Comparison of ENCODE assay signal across 8 cellular contexts in genomic region chr16:66324785-66325184, GRCh38.
A peak's percentile ranks its signal among the peaks of the same experiment; 100 is the strongest.
DNase-seq lines count a peak whose midpoint lies in the region; ATAC-seq and TF ChIP-seq lines count a peak whose summit lies in the region.

No MANE protein-coding gene starts in this region.

- no peaks in the 10 kb centered on the region for H3K27me3 ChIP-seq in Loucy (ENCODE audit: insufficient read depth, low read length, poor library complexity, severe bottlenecking)

- no peaks in the 10 kb centered on the region for H3K9me3 ChIP-seq in Loucy (ENCODE audit: insufficient read depth, low read depth, low read length)

- no peaks in the 10 kb centered on the region for H3K4me1 ChIP-seq in Loucy (ENCODE audit: insufficient read depth, low read length, poor library complexity, severe bottlenecking)

- H3K4me3 ChIP-seq in Loucy (ENCODE audit: low read length, poor library complexity, severe bottlenecking): no peak overlapping the region

- ATAC-seq in HG02588 (IDR thresholded peaks at IDR 0.05; ENCODE audit: unreplicated experiment): no peak

- no peaks in the 10 kb centered on the region for H3K36me3 ChIP-seq in Loucy (ENCODE audit: insufficient read depth, low read length)

- DNase-seq in EL (peak; percentile 21), amygdala (lab: John Stamatoyannopoulos, UW) (peak in 45 of 56 donors; percentile 8 to 83 (median 41)), midbrain (lab: John Stamatoyannopoulos, UW) (peak; percentile 50), LoVo (ENCODE audit: low spot score) (no peak), cerebellar cortex (ENCODE audit: low spot score) (no peak), foreskin melanocyte (no peak)

- H3K9ac ChIP-seq in Loucy (ENCODE audit: low read depth, low read length, poor library complexity, severe bottlenecking): no peak overlapping the region

- TF ChIP-seq CTCF in Loucy (conservative IDR thresholded peaks at IDR 0.05; ENCODE audit: low read length): peak; percentile 49

- no peaks in the 10 kb centered on the region for H3K79me2 ChIP-seq in Loucy (ENCODE audit: insufficient read depth, low read length)

- no peak overlapping the region for H3K4me2 ChIP-seq in Loucy (ENCODE audit: low read depth, low read length, poor library complexity, severe bottlenecking)

- no peak overlapping the region for H2AFZ ChIP-seq in Loucy (ENCODE audit: low read length)

- H3K9me2 ChIP-seq in Loucy (replicated peaks; ENCODE audit: low read depth, low read length): no peaks in the 10 kb centered on the region

- H3F3A ChIP-seq in Loucy (ENCODE audit: low read depth): no peaks in the 10 kb centered on the region

- H4K20me1 ChIP-seq in Loucy (ENCODE audit: insufficient read depth, low read length, poor library complexity, severe bottlenecking): no peaks in the 10 kb centered on the region

Comparison
In these comparisons a context has a peak if more than half of its experiments do, and no peak if none do; other contexts are left out.
1. DNase-seq: peak in EL (single experiment), amygdala (45 of 56) and midbrain (single experiment); none in LoVo (single experiment), cerebellar cortex (single experiment) and foreskin melanocyte (single experiment).